23 cellular contexts compared by ENCODE assay signal in the genomic region with DNA sequence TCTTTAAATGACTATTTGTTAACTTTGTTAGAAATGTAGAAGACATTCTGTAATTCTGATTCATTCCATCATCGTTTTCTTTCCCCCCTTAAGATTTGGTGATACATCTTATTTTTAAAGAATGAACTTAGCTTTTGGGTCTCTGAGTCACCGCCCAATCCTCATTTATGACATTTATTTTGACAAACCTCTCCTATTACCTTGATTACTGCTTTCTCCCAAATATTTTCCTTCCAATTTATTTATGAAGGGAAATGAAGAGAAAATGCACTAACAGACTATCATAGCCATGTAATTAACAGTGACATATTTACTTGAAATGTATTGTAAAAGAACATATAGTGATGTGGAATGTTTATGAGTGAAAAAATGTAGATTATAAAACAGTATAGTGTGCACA.
"Had no signal": no experiment of that assay in that cellular context is flagged by ENCODE, and none has a peak within 500 bp of the region (broad histone marks: within the 10 kb centered on the region; RNA-seq: fewer than 3 reads in every experiment).

No MANE protein-coding gene starts in this region.

- H3K36me3 ChIP-seq: ascending aorta, brain microvascular endothelial cell, cardiac muscle cell had no signal

- H3K4me3 Mint-ChIP-seq: activated CD4-positive, alpha-beta memory T cell treated with anti-CD3 and anti-CD28 coated beads for 36 hours; activated CD4-positive, alpha-beta T cell treated with anti-CD3 and anti-CD28 coated beads, Interleukin-2, amount 10 ng/mL, durations not matched to agents 7 days and 5 days; activated naive CD8-positive, alpha-beta T cell treated with anti-CD3 and anti-CD28 coated beads, Interleukin-2, amount 50 U/mL, for 24 hours; activated T-cell treated with anti-CD3 and anti-CD28 coated beads, Interleukin-2, amount 50 U/mL, for 4 hours; T-cell had no signal

- H3K4me3 ChIP-seq: ascending aorta, cardiac muscle cell, K562 had no signal

- H3K27me3 Mint-ChIP-seq: activated CD4-positive, alpha-beta memory T cell treated with anti-CD3 and anti-CD28 coated beads for 36 hours; activated CD4-positive, alpha-beta T cell treated with anti-CD3 and anti-CD28 coated beads, Interleukin-2, amount 10 ng/mL, durations not matched to agents 7 days and 5 days; activated naive CD8-positive, alpha-beta T cell treated with anti-CD3 and anti-CD28 coated beads, Interleukin-2, amount 50 U/mL, for 24 hours had no signal

- H3K36me3 Mint-ChIP-seq: activated CD4-positive, alpha-beta memory T cell treated with anti-CD3 and anti-CD28 coated beads for 36 hours; activated naive CD4-positive, alpha-beta T cell treated with anti-CD3 and anti-CD28 coated beads, Interleukin-2, amount 50 U/mL, for 72 hours; T-cell had no signal

- H3K27ac Mint-ChIP-seq: activated CD4-positive, alpha-beta memory T cell treated with anti-CD3 and anti-CD28 coated beads for 36 hours; activated CD4-positive, alpha-beta T cell treated with anti-CD3 and anti-CD28 coated beads, Interleukin-2, amount 10 ng/mL, durations not matched to agents 7 days and 5 days; activated naive CD4-positive, alpha-beta T cell treated with anti-CD3 and anti-CD28 coated beads, Interleukin-2, amount 50 U/mL, for 72 hours; activated naive CD8-positive, alpha-beta T cell treated with anti-CD3 and anti-CD28 coated beads, Interleukin-2, amount 50 U/mL, for 24 hours; T-cell had no signal

- H3K4me1 Mint-ChIP-seq: activated CD4-positive, alpha-beta T cell treated with anti-CD3 and anti-CD28 coated beads, Interleukin-2, amount 10 ng/mL, durations not matched to agents 7 days and 5 days; activated naive CD8-positive, alpha-beta T cell treated with anti-CD3 and anti-CD28 coated beads, Interleukin-2, amount 50 U/mL, for 24 hours; T-cell had no signal

- DNase-seq: activated CD4-positive, alpha-beta memory T cell treated with anti-CD3 and anti-CD28 coated beads for 36 hours; activated CD4-positive, alpha-beta T cell treated with anti-CD3 and anti-CD28 coated beads, Interleukin-2, amount 10 ng/mL, durations not matched to agents 7 days and 5 days; activated CD4-positive, CD25-positive, alpha-beta regulatory T cell; activated CD8-positive, alpha-beta memory T cell treated with anti-CD3 and anti-CD28 coated beads for 24 hours; activated effector memory CD4-positive, alpha-beta T cell treated with anti-CD3 and anti-CD28 coated beads, Interleukin-2, amount 50 U/mL, for 16 hours; activated naive CD4-positive, alpha-beta T cell treated with Interleukin-2 at 50 U/mL for 16 hours; activated naive CD8-positive, alpha-beta T cell treated with anti-CD3 and anti-CD28 coated beads, Interleukin-2, amount 50 U/mL, for 24 hours; activated T-cell treated with anti-CD3 and anti-CD28 coated beads, Interleukin-2, amount 50 U/mL, for 4 hours; amniotic stem cell; brain microvascular endothelial cell; NCI-H1694; NCI-H2029; NCI-H510A; NCI-H526 treated with DMSO at 0.1 percent for 48 hours; NK-92 treated with Interleukin-12 subunit alpha and Interleukin-12 subunit beta, amount 100 ng/mL, for 24 hours; SHP77 treated with DMSO at 0.1 percent for 48 hours; T-cell; T-helper 2 cell; T1000 had no signal

- H3K27ac ChIP-seq: ascending aorta, brain microvascular endothelial cell, cardiac muscle cell had no signal

- H3K27me3 ChIP-seq: ascending aorta, brain microvascular endothelial cell, cardiac muscle cell had no signal

- H3K9me3 ChIP-seq: ascending aorta had no signal

- H3K9me3 Mint-ChIP-seq: activated CD4-positive, alpha-beta memory T cell treated with anti-CD3 and anti-CD28 coated beads for 36 hours; activated CD4-positive, alpha-beta T cell treated with anti-CD3 and anti-CD28 coated beads, Interleukin-2, amount 10 ng/mL, durations not matched to agents 7 days and 5 days; activated naive CD4-positive, alpha-beta T cell treated with anti-CD3 and anti-CD28 coated beads, Interleukin-2, amount 50 U/mL, for 72 hours; activated naive CD8-positive, alpha-beta T cell treated with anti-CD3 and anti-CD28 coated beads, Interleukin-2, amount 50 U/mL, for 24 hours; activated T-cell treated with anti-CD3 and anti-CD28 coated beads, Interleukin-2, amount 50 U/mL, for 4 hours; T-cell had no signal

- H3K4me1 ChIP-seq: ascending aorta had no signal
